30 cellular contexts compared by ENCODE assay signal in genomic region chr19:5588441-5588840, GRCh38. TPM values are rescaled to one million over a fixed set of nuclear protein-coding genes. Genes with fewer than 3 reads are reported as not detected.
DNase-seq lines count a peak whose midpoint lies in the region; ATAC-seq, FAIRE-seq and TF ChIP-seq lines count a peak whose summit lies in the region.
"Had no signal": no experiment of that assay in that cellular context is flagged by ENCODE, and none has a peak within 500 bp of the region (broad histone marks: within the 10 kb centered on the region; RNA-seq: fewer than 3 reads in every experiment).

No MANE protein-coding gene starts in this region.

- peaks cover 78% of the 10 kb centered on the region for H3K36me3 Mint-ChIP-seq in stimulated activated effector memory CD8-positive, alpha-beta T cell treated with anti-CD3 and anti-CD28 coated beads, Interleukin-12 subunit alpha, Interleukin-12 subunit beta, amount 100 ng/mL, for 72 hours

- no peak for FAIRE-seq in kidney (lab: Jason Lieb, UNC)
- FAIRE-seq: endothelial cell of umbilical vein had no signal

- no peak overlapping the region for H3K9ac ChIP-seq in kidney (ENCODE audit: low read length in 2 of 2)

- H3K4me3 Mint-ChIP-seq in stimulated activated effector memory CD8-positive, alpha-beta T cell treated with anti-CD3 and anti-CD28 coated beads, Interleukin-12 subunit alpha, Interleukin-12 subunit beta, amount 100 ng/mL, for 72 hours = no peak overlapping the region
- H3K4me3 Mint-ChIP-seq: activated CD4-positive, alpha-beta memory T cell treated with anti-CD3 and anti-CD28 coated beads, Interleukin-2, amount 10 ng/mL, durations not matched to agents 7 days and 5 days; B cell; IgD-negative memory B cell; mesothelial cell of epicardium; stimulated activated memory B cell treated with anti-CD40 and anti-IgM and Interleukin-4, amounts not matched to agents 10 μg/mL and 1 μg/mL and 100 μg/mL, for 72 hours had no signal

- H3K4me1 ChIP-seq in kidney (ENCODE audit: control insufficient read depth in 1 of 2, insufficient read depth in 1 of 2, low read depth in 1 of 2, low read length in 2 of 2) (peaks cover 11% of the 10 kb centered on the region in 2 donors), lower lobe of right lung (no peaks in the 10 kb centered on the region)
- H3K4me1 ChIP-seq: Caco-2, left lung, Peyer's patch had no signal

- no peaks in the 10 kb centered on the region for H3K9me3 ChIP-seq in kidney (ENCODE audit: control insufficient read depth in 1 of 2, low read length in 2 of 2)
- H3K9me3 ChIP-seq in lower lobe of right lung = no peaks in the 10 kb centered on the region
- H3K9me3 ChIP-seq: Caco-2, left lung, Peyer's patch, SJCRH30, thoracic aorta had no signal

- intact Hi-C loops in kidney (cut with DNase I) (no loop called here), lower lobe of right lung (cut with DNase I) (no loop called here)

- DNase-seq in G401 (ENCODE audit: low spot score) (peak; percentile 62), amniotic epithelial cell (ENCODE audit: low read depth) (peak; percentile 28), kidney (peak; percentile 36), lower lobe of right lung (no peak), GM13976 (ENCODE audit: low spot score) (no peak)
- DNase-seq in stimulated activated effector memory CD8-positive, alpha-beta T cell treated with anti-CD3 and anti-CD28 coated beads, Interleukin-12 subunit alpha, Interleukin-12 subunit beta, amount 100 ng/mL, for 72 hours (ENCODE audit: low spot score in 2 of 2) = no peak
- DNase-seq: activated CD4-positive, alpha-beta memory T cell treated with anti-CD3 and anti-CD28 coated beads, Interleukin-2, amount 10 ng/mL, durations not matched to agents 7 days and 5 days; activated effector memory CD4-positive, alpha-beta T cell treated with Interleukin-2 at 50 U/mL for 16 hours; Caco-2; GOT3; left lung; NCI-H1436 treated with DMSO at 0.1 percent for 48 hours; NK-92 treated with Interleukin-12 subunit alpha and Interleukin-12 subunit beta, amount 100 ng/mL, for 24 hours; Peyer's patch; SJCRH30; stimulated activated CD4-positive, alpha-beta T cell treated with anti-CD3 and anti-CD28 coated beads, Interleukin-2, amount 100 ng/mL, for 24 hours; T-helper 2 cell; WERI-Rb-1 had no signal

- no peak overlapping the region for H3K27ac ChIP-seq in kidney (ENCODE audit: low read depth in 2 of 2, low read length in 2 of 2)
- H3K27ac ChIP-seq in lower lobe of right lung = no peak overlapping the region
- H3K27ac ChIP-seq: cardiac muscle cell, left lung, Peyer's patch, SJCRH30, thoracic aorta, WERI-Rb-1 had no signal

- no peaks in the 10 kb centered on the region for H3K27me3 ChIP-seq in lower lobe of right lung (ENCODE audit: low read depth)
- H3K27me3 ChIP-seq: cardiac muscle cell, dorsolateral prefrontal cortex, left lung, Peyer's patch, SJCRH30 had no signal

- peak overlapping the region; percentile 71 for H3K27ac Mint-ChIP-seq in stimulated activated effector memory CD8-positive, alpha-beta T cell treated with anti-CD3 and anti-CD28 coated beads, Interleukin-12 subunit alpha, Interleukin-12 subunit beta, amount 100 ng/mL, for 72 hours
- H3K27ac Mint-ChIP-seq: activated CD4-positive, alpha-beta memory T cell treated with anti-CD3 and anti-CD28 coated beads, Interleukin-2, amount 10 ng/mL, durations not matched to agents 7 days and 5 days; B cell; mesothelial cell of epicardium; progenitor cell of endocrine pancreas had no signal

- H3K36me3 ChIP-seq in kidney (ENCODE audit: control insufficient read depth in 1 of 2, insufficient read depth in 2 of 2, low read length in 2 of 2) (peaks cover 47 to 65% of the 10 kb centered on the region in 2 donors), lower lobe of right lung (peaks cover 83% of the 10 kb centered on the region)

- no peaks in the 10 kb centered on the region for H3K9me3 Mint-ChIP-seq in stimulated activated effector memory CD8-positive, alpha-beta T cell treated with anti-CD3 and anti-CD28 coated beads, Interleukin-12 subunit alpha, Interleukin-12 subunit beta, amount 100 ng/mL, for 72 hours
- H3K9me3 Mint-ChIP-seq: activated CD4-positive, alpha-beta memory T cell treated with anti-CD3 and anti-CD28 coated beads, Interleukin-2, amount 10 ng/mL, durations not matched to agents 7 days and 5 days; IgD-negative memory B cell; mesothelial cell of epicardium; stimulated activated memory B cell treated with anti-CD40 and anti-IgM and Interleukin-4, amounts not matched to agents 10 μg/mL and 1 μg/mL and 100 μg/mL, for 72 hours had no signal

- TF ChIP-seq CTCF in kidney (IDR thresholded peaks at IDR 0.05; ENCODE audit: borderline replicate concordance, extremely low read depth, insufficient read depth) = no peak
- TF ChIP-seq CTCF in lower lobe of right lung (IDR thresholded peaks at IDR 0.05) = no peak
- no peak for TF ChIP-seq CTCF in GM13976 (IDR thresholded peaks at IDR 0.05; ENCODE audit: borderline replicate concordance, control extremely low read depth, extremely low read depth, insufficient read depth, missing control alignments)

- ATAC-seq in stimulated activated effector memory CD8-positive, alpha-beta T cell treated with anti-CD3 and anti-CD28 coated beads, Interleukin-12 subunit alpha, Interleukin-12 subunit beta, amount 100 ng/mL, for 72 hours = no peak
- ATAC-seq in lower lobe of right lung (no peak), GM18511 (IDR thresholded peaks at IDR 0.05; ENCODE audit: unreplicated experiment) (no peak)
- ATAC-seq: left lung; stimulated activated memory B cell treated with anti-CD40 and anti-IgM and Interleukin-4, amounts not matched to agents 10 μg/mL and 1 μg/mL and 100 μg/mL, for 72 hours had no signal

- in situ Hi-C loops in G401 (cut with HindIII; ENCODE audit: low sequenced_read_pairs) (no loop called here), GM13976 (cut with MboI; ENCODE audit: low sequenced_read_pairs, unreplicated experiment) (no loop called here)

- H3K4me3 ChIP-seq in kidney (ENCODE audit: low read length in 2 of 2) = no peak overlapping the region
- no peak overlapping the region for H3K4me3 ChIP-seq in lower lobe of right lung
- H3K4me3 ChIP-seq: cardiac muscle cell, dorsolateral prefrontal cortex, left lung, Peyer's patch, SJCRH30, thoracic aorta had no signal

- peaks cover 20% of the 10 kb centered on the region for H3K4me1 Mint-ChIP-seq in stimulated activated effector memory CD8-positive, alpha-beta T cell treated with anti-CD3 and anti-CD28 coated beads, Interleukin-12 subunit alpha, Interleukin-12 subunit beta, amount 100 ng/mL, for 72 hours

RNA-seq across cellular contexts. Expression of gene TINCR, which starts 20.7 kb away (rescaled TPM):
- not detected in 2 replicates for total RNA-seq in G401 (2014; rRNA removed; shearing (Covaris generic))
- total RNA-seq in kidney (0.94 TPM), lower lobe of right lung (3.9 TPM)
- polyA plus RNA-seq in kidney (ENCODE audit: insufficient read depth, low read depth, low replicate concordance) = 2.2 TPM
- total RNA-seq: endothelial cell of umbilical vein, fibroblast of villous mesenchyme, SJCRH30, skeletal muscle tissue had no signal
- polyA plus RNA-seq: IgD-negative memory B cell had no signal

RNA-seq across cellular contexts. Expression of gene SAFB2, which starts 34.1 kb away (rescaled TPM):
- total RNA-seq in G401 (2014; rRNA removed; shearing (Covaris generic)) = 6.0 and 13.7 TPM in 2 replicates
- total RNA-seq in kidney (113 TPM), lower lobe of right lung (81.8 TPM)
- 67.1 TPM for polyA plus RNA-seq in kidney (ENCODE audit: insufficient read depth, low read depth, low replicate concordance)

RNA-seq across cellular contexts. Expression of gene SAFB, which starts 34.4 kb away (rescaled TPM):
- 43.8 and 65.7 TPM in 2 replicates for total RNA-seq in G401 (2014; rRNA removed; shearing (Covaris generic))
- total RNA-seq in kidney = 88.6 TPM
- 35.0 TPM for polyA plus RNA-seq in kidney (ENCODE audit: insufficient read depth, low read depth, low replicate concordance)
- 87.1 TPM for total RNA-seq in lower lobe of right lung

Comparison
In these comparisons a context has a peak if more than half of its experiments do, and no peak if none do; other contexts are left out.
1. DNase-seq: peak in G401 (single experiment), amniotic epithelial cell (single experiment) and kidney (single experiment); none in stimulated activated effector memory CD8-positive, alpha-beta T cell treated with anti-CD3 and anti-CD28 coated beads, Interleukin-12 subunit alpha, Interleukin-12 subunit beta, amount 100 ng/mL, for 72 hours (0 of 2), lower lobe of right lung (single experiment) and GM13976 (single experiment).